Comparison of ENCODE assay signal across 15 cellular contexts in genomic region chr11:130582994-130583393, GRCh38.
"Had no signal": no experiment of that assay in that cellular context is flagged by ENCODE, and none has a peak within 500 bp of the region (broad histone marks: within the 10 kb centered on the region; RNA-seq: fewer than 3 reads in every experiment).

No MANE protein-coding gene starts in this region.

- H3K4me3 ChIP-seq: cardiac muscle cell, ovary had no signal

- H3K36me3 ChIP-seq: cardiac muscle cell, ovary, WERI-Rb-1 had no signal

- H3K9me3 ChIP-seq: ovary had no signal

- H3K27ac ChIP-seq: cardiac muscle cell, epithelial cell of prostate, ovary, WERI-Rb-1 had no signal

- DNase-seq: activated CD4-positive, alpha-beta T cell treated with anti-CD3 and anti-CD28 coated beads, Interleukin-2, amount 50 U/mL, for 4 hours; activated effector memory CD4-positive, alpha-beta T cell treated with anti-CD3 and anti-CD28 coated beads, Interleukin-2, amount 50 U/mL, for 16 hours; activated T-cell treated with anti-CD3 and anti-CD28 coated beads, Interleukin-2, amount 50 U/mL, for 72 hours; endodermal cell; left colon; mammary epithelial cell; ovary; stimulated activated naive B cell treated with anti-CD40 and anti-IgM and Interleukin-4, amounts not matched to agents 10 μg/mL and 1 μg/mL and 100 μg/mL, for 72 hours; SW 1271; T-helper 2 cell; WERI-Rb-1 had no signal

- H3K27me3 ChIP-seq: cardiac muscle cell, ovary had no signal

- FAIRE-seq: colon had no signal

- ATAC-seq: activated naive CD4-positive, alpha-beta T cell treated with anti-CD3 and anti-CD28 coated beads, Interleukin-2, amount 50 U/mL, for 72 hours; activated T-cell treated with anti-CD3 and anti-CD28 coated beads, Interleukin-2, amount 50 U/mL, for 72 hours; left colon; stimulated activated naive B cell treated with anti-CD40 and anti-IgM and Interleukin-4, amounts not matched to agents 10 μg/mL and 1 μg/mL and 100 μg/mL, for 72 hours had no signal
